ENCODE assay signal across 8 cellular contexts in the genomic region with DNA sequence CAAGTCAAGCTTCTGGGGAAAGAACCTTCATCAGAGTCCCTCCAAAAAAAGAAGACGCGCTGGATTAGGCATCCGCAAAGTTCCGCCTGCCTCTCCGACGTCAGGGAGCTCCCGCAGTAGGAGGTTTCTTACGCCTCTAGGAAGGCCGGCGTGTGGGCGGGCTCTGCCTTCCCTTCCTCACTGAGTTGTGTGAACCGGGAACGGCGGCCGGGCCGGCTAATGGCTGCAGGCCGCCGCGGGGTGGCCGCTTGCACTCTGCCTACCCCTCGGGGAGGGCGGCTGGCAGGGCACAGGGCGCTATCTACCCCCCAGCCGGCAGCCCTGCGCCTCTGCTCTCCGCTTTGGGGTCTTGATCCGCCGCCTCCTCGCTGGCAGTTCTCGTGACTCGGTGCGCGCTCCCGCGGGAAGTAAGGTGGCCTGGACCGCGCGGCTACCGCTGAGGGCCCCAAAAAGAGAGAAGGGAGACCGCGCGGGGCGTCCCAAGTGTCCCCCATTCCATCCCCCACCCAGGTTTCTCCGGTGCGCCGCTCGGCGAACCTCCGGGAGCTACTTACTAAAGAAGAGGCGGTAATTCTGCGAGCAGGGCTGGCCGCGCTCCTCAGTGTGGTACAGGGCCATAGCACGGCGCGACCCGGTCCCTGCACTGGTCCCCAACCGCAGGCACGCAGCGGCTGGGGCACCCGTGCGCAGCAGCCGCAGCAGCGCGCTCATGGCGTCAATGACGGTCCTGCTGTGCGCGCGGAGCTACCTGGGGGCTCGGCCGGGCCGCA. TPM values are rescaled to one million over a fixed set of nuclear protein-coding genes. Genes with fewer than 3 reads are reported as not detected.
DNase-seq lines count a peak whose midpoint lies in the region; ATAC-seq and TF ChIP-seq lines count a peak whose summit lies in the region.

A gene (minus strand): TSS at position 723 of the 770 bp plus-strand sequence. CDS start 12 bp downstream, at position 711.

- H3K4me3 ChIP-seq in AG10803 (ENCODE audit: low read length), result peak within 1 kb of the TSS; percentile 84
- peak within 1 kb of the TSS; percentile 94 for H3K4me3 ChIP-seq in choroid plexus epithelial cell (ENCODE audit: low read depth, low read length)

- peak; percentile 80 for TF ChIP-seq POLR2A in GM18951 (IDR thresholded peaks at IDR 0.05; ENCODE audit: extremely low read depth, insufficient read depth, insufficient read length)

- ATAC-seq in HG03175 (IDR thresholded peaks at IDR 0.05; ENCODE audit: unreplicated experiment), result peak; percentile 89

- DNase-seq in AG10803 (ENCODE audit: low read depth), result peak; percentile 88
- DNase-seq in NCI-H460 (ENCODE audit: extremely low read depth, low read depth), result peak; percentile 67
- DNase-seq in activated CD4-positive, alpha-beta T cell treated with anti-CD3 and anti-CD28 coated beads for 4 hours, result peak; percentile 67 to 82
- DNase-seq in choroid plexus epithelial cell (ENCODE audit: low read depth), result peak; percentile 93
- DNase-seq in kidney tubule cell (ENCODE audit: low spot score), result peak; percentile 91
- DNase-seq in stimulated activated CD4-positive, alpha-beta T cell treated with anti-CD3 and anti-CD28 coated beads, Interleukin-1b, Interleukin-23, amount 100 ng/mL, for 1 hour (ENCODE audit: low read depth in 2 of 2), result peak; percentile 15 to 46

- TF ChIP-seq CTCF in AG10803 (conservative IDR thresholded peaks at IDR 0.05; ENCODE audit: low read length) (no peak), choroid plexus epithelial cell (conservative IDR thresholded peaks at IDR 0.05; ENCODE audit: low read depth, low read length) (no peak)

- in situ Hi-C loops in GM18951 (cut with MboI; ENCODE audit: low sequenced_read_pairs, unreplicated experiment), result loop anchor here (25.0 kb wide), 2 partner anchors 561 to 961 kb away; no protein-coding TSS in a partner anchor

RNA-seq across cellular contexts. Expression of the gene that starts here (rescaled TPM):
- total RNA-seq in NCI-H460 (2014; rRNA removed; shearing (Covaris generic)), result 143 and 180 TPM in 2 replicates
- 411 and 502 TPM in 2 replicates for polyA plus RNA-seq in NCI-H460 (2014; cell fraction: nucleus; rRNA removed)

Comparison
In these comparisons a context has a peak if more than half of its experiments do, and no peak if none do; other contexts are left out.
1. Peak in every context shown above with its lines: DNase-seq, ATAC-seq and H3K4me3 ChIP-seq.
2. DNase-seq: peak in every context shown above with its lines; median percentile 93 in choroid plexus epithelial cell; 91 in kidney tubule cell; 88 in AG10803; 74 in activated CD4-positive, alpha-beta T cell treated with anti-CD3 and anti-CD28 coated beads for 4 hours; 67 in NCI-H460; 30 in stimulated activated CD4-positive, alpha-beta T cell treated with anti-CD3 and anti-CD28 coated beads, Interleukin-1b, Interleukin-23, amount 100 ng/mL, for 1 hour.